Comparison of ENCODE assay signal across 2 cellular contexts in genomic region chr3:43747641-43748040, GRCh38.
TF ChIP-seq lines count a peak whose summit lies in the region.

No MANE protein-coding gene starts in this region.

TF ChIP-seq in IMR-90, 13 proteins besides CTCF, POLR2A, EP300 and RAD21:
- TF ChIP-seq RFX5 (IDR thresholded peaks at IDR 0.05; ENCODE audit: low read depth, low read length) (no peak), MXI1 (IDR thresholded peaks at IDR 0.05; ENCODE audit: borderline replicate concordance, low read depth, low read length) (no peak), RCOR1 (IDR thresholded peaks at IDR 0.05; ENCODE audit: insufficient replicate concordance, low read length) (no peak), NFE2L2 (IDR thresholded peaks at IDR 0.05; ENCODE audit: low read depth, low read length) (no peak), CHD1 (IDR thresholded peaks at IDR 0.05; ENCODE audit: low read depth, low read length) (no peak), FOS (IDR thresholded peaks at IDR 0.05; ENCODE audit: low read depth, low read length) (no peak), BHLHE40 (IDR thresholded peaks at IDR 0.05; ENCODE audit: low read depth, low read length) (no peak), CEBPB (IDR thresholded peaks at IDR 0.05; ENCODE audit: low read depth, low read length) (no peak), SMC3 (IDR thresholded peaks at IDR 0.05; ENCODE audit: low read depth, low read length) (no peak), USF2 (IDR thresholded peaks at IDR 0.05; ENCODE audit: low read depth, low read length) (no peak), ELK1 (IDR thresholded peaks at IDR 0.05; ENCODE audit: borderline replicate concordance, low read depth, low read length) (no peak), MAFK (IDR thresholded peaks at IDR 0.05; ENCODE audit: low read depth, low read length) (no peak), MAZ (IDR thresholded peaks at IDR 0.05; ENCODE audit: borderline replicate concordance, low read depth, low read length) (no peak)

TF ChIP-seq in HepG2, 621 proteins besides CTCF, POLR2A, EP300 and RAD21:
- TF ChIP-seq ZNF251 (CRISPR knock-in tag; IDR thresholded peaks at IDR 0.05) (no peak), CHD4 (IDR thresholded peaks at IDR 0.05; ENCODE audit: borderline replicate concordance, low read length) (no peak), SMC3 (IDR thresholded peaks at IDR 0.05; ENCODE audit: low read length) (no peak), MIXL1 (CRISPR knock-in tag; IDR thresholded peaks at IDR 0.05) (no peak), ZNF704 (CRISPR knock-in tag; IDR thresholded peaks at IDR 0.05; ENCODE audit: borderline replicate concordance) (no peak), FOSL1 (CRISPR knock-in tag; IDR thresholded peaks at IDR 0.05; ENCODE audit: borderline replicate concordance) (no peak), TFE3 (CRISPR knock-in tag; IDR thresholded peaks at IDR 0.05) (no peak), ZFP41 (CRISPR knock-in tag; IDR thresholded peaks at IDR 0.05; ENCODE audit: borderline replicate concordance) (no peak), ZNF354B (CRISPR knock-in tag; IDR thresholded peaks at IDR 0.05) (no peak), HNRNPUL1 (IDR thresholded peaks at IDR 0.05; ENCODE audit: low read depth, low read length) (no peak), ZNF234 (CRISPR knock-in tag; conservative IDR thresholded peaks at IDR 0.05) (no peak), YY1 (IDR thresholded peaks at IDR 0.05; ENCODE audit: insufficient read depth, insufficient replicate concordance, low read depth, low read length) (no peak), EZH2 (conservative IDR thresholded peaks at IDR 0.05; ENCODE audit: low read depth, low read length) (no peak), REST (IDR thresholded peaks at IDR 0.05; ENCODE audit: borderline replicate concordance in 1 of 2, low read depth in 1 of 2, low read length in 2 of 2) (no peak), DZIP1 (CRISPR knock-in tag; IDR thresholded peaks at IDR 0.05) (no peak), CREB3 (CRISPR knock-in tag; IDR thresholded peaks at IDR 0.05) (no peak), PLRG1 (conservative IDR thresholded peaks at IDR 0.05) (no peak), ZBTB7B (CRISPR knock-in tag; IDR thresholded peaks at IDR 0.05) (no peak), HNF4A (CRISPR knock-in tag; IDR thresholded peaks at IDR 0.05) (no peak), ZNF33B (CRISPR knock-in tag; IDR thresholded peaks at IDR 0.05) (no peak)
